In genomic region chr1:236767276-236767675, GRCh38 we compare ENCODE assay signal across 8 cellular contexts.
"Had no signal": no experiment of that assay in that cellular context is flagged by ENCODE, and none has a peak within 500 bp of the region (broad histone marks: within the 10 kb centered on the region; RNA-seq: fewer than 3 reads in every experiment).

No MANE protein-coding gene starts in this region.

- H3K9me3 Mint-ChIP-seq: GM23338, H9 had no signal

- DNase-seq: H9, HCEC 1CT, IMR-90 had no signal

- ATAC-seq: GM23338, K562 had no signal

- H3K4me3 Mint-ChIP-seq: GM23338, H9 had no signal

- H3K4me3 ChIP-seq: GM23338, K562 had no signal

- H3K4me1 Mint-ChIP-seq: GM23338, H9 had no signal

- FAIRE-seq: H1, H54, HTR-8/SVneo, K562 had no signal

- H3K27ac Mint-ChIP-seq: GM23338, H9 had no signal
